Comparison of ENCODE assay signal across 8 cellular contexts in the genomic region with DNA sequence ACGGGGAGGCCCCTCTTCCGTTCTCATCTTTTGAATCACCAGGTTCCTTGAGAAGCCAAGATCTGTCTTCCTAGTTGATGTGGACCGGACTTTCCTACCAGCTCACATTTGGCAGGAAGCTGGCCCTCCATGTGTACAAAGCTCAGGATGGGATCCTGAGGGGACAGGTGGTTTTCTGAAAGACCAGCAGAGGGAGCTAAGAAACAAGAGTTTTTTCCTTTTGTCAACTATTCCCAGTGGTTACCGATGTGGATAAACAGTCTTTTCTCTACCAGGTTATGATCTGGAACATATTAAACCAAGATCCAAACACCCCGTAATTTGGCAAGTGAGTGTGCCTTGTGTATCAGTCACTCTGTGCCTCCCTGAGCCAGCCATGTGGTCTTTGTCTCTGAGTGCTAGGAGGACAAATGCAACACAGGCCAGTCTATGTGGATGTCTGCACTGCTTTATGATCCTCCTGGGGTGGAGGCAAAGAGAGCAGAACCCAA. TPM values are rescaled to one million over a fixed set of nuclear protein-coding genes. Genes with fewer than 3 reads are reported as not detected.
DNase-seq lines count a peak whose midpoint lies in the region; ATAC-seq, FAIRE-seq and TF ChIP-seq lines count a peak whose summit lies in the region.

No MANE protein-coding gene starts in this region.

- H4K8ac ChIP-seq in mesenchymal stem cell (ENCODE audit: low read length): no peak overlapping the region

- H3K9me3 ChIP-seq in A549 (no peaks in the 10 kb centered on the region), mesenchymal stem cell (ENCODE audit: control insufficient read depth, low read length) (no peaks in the 10 kb centered on the region)

- peak overlapping the region in 1 of 2 experiments; percentile 97 for H2BK12ac ChIP-seq in mesenchymal stem cell (ENCODE audit: low read length in 2 of 2)

- H3K27me3 ChIP-seq in mesenchymal stem cell (ENCODE audit: control insufficient read depth in 1 of 2, insufficient read depth in 1 of 2, low read length in 2 of 2): peaks cover 20 to 38% of the 10 kb centered on the region in 2 experiments

- no peak overlapping the region for H3K27ac ChIP-seq in A549
- H3K27ac ChIP-seq in mesenchymal stem cell (ENCODE audit: low read length, poor library complexity, severe bottlenecking): no peak overlapping the region

- TF ChIP-seq RAD21 in A549 (conservative IDR thresholded peaks at IDR 0.05 in 1 of 2, IDR thresholded peaks at IDR 0.05 in 1 of 2): peak; percentile 77

- no peak for TF ChIP-seq EP300 in A549 (IDR thresholded peaks at IDR 0.05)

- H3K36me3 ChIP-seq in mesenchymal stem cell (ENCODE audit: control insufficient read depth in 1 of 2, insufficient read depth in 2 of 2, low read depth in 1 of 2, low read length in 2 of 2): no peaks in the 10 kb centered on the region

- FAIRE-seq in A549 (lab: Jason Lieb, UNC): peak; percentile 65

- peak overlapping the region in 1 of 2 experiments; percentile 80 for H3K18ac ChIP-seq in mesenchymal stem cell (ENCODE audit: low read depth in 1 of 2, low read length in 2 of 2)

- peak overlapping the region; percentile 27 for H2BK120ac ChIP-seq in mesenchymal stem cell (ENCODE audit: low read depth, low read length)

- no peak overlapping the region for H2AK5ac ChIP-seq in mesenchymal stem cell (ENCODE audit: low read length, severe bottlenecking)

- peak overlapping the region; percentile 57 for H2AFZ ChIP-seq in mesenchymal stem cell (ENCODE audit: low read depth, low read length)

- DNase-seq in A549 (ENCODE audit: low read depth in 1 of 2, low spot score in 1 of 2): peak; percentile 62 to 70
- peak; percentile 77 for DNase-seq in ELR (ENCODE audit: low read depth)
- DNase-seq in RKO (ENCODE audit: low spot score): peak; percentile 57
- DNase-seq in dermis blood vessel endothelial cell: peak; percentile 66
- DNase-seq in mesenchymal stem cell: peak; percentile 75

- H2BK15ac ChIP-seq in mesenchymal stem cell (ENCODE audit: low read depth, poor library complexity, severe bottlenecking): no peak overlapping the region

- POLR2A ChIA-PET in A549 (lab: Yijun Ruan, JAX): interaction anchor here (1.0 kb wide), 1 partner anchor 215 kb away, joined by 3 read pairs; no protein-coding TSS in a partner anchor

- no peaks in the 10 kb centered on the region for H3K79me1 ChIP-seq in mesenchymal stem cell (replicated peaks; ENCODE audit: low read length, poor library complexity, severe bottlenecking)

- WGBS in A549 (ENCODE audit: missing lambda C conversion rate): 8% methylated on average over 5 of the region's 5 CpGs
- WGBS in mesenchymal stem cell: 39% methylated on average over 5 of the region's 5 CpGs

- TF ChIP-seq POLR2A in A549 (IDR thresholded peaks at IDR 0.05; ENCODE audit: low read length): no peak

- H3K4me2 ChIP-seq in A549 (peak overlapping the region; percentile 45), mesenchymal stem cell (ENCODE audit: low read length, poor library complexity, severe bottlenecking) (no peak overlapping the region)

- H2BK5ac ChIP-seq in mesenchymal stem cell (ENCODE audit: low read depth, low read length, poor library complexity, severe bottlenecking): no peak overlapping the region

- no peak overlapping the region for H3K14ac ChIP-seq in mesenchymal stem cell (ENCODE audit: low read length in 2 of 2)

- CTCF ChIA-PET in A549 (lab: Yijun Ruan, JAX): interaction anchor here (0.6 to 4.8 kb wide), 57 partner anchors 9 to 609 kb away, joined by 3 to 96 read pairs (median 4); a partner anchor contains a TSS

- no peak overlapping the region for H3K4ac ChIP-seq in mesenchymal stem cell (ENCODE audit: low read depth in 1 of 2, low read length in 2 of 2)

- no peak overlapping the region for H4K91ac ChIP-seq in mesenchymal stem cell (ENCODE audit: low read length)

- TF ChIP-seq CTCF in A549 (IDR thresholded peaks at IDR 0.05) (peak; percentile 89), LNCAP (IDR thresholded peaks at IDR 0.05) (peak; percentile 49)

- H3K4me1 ChIP-seq in A549 (0 out of 3 replicates have a peak, but pooled peaks cover 4% of the 10 kb centered on the region), mesenchymal stem cell (ENCODE audit: control insufficient read depth, insufficient read depth, low read depth, low read length) (no peaks in the 10 kb centered on the region)

- no peak overlapping the region for H3K23ac ChIP-seq in mesenchymal stem cell (ENCODE audit: low read length in 2 of 2)

- no peak overlapping the region for H3K9ac ChIP-seq in mesenchymal stem cell (ENCODE audit: low read length)

- no peak overlapping the region for H3K4me3 ChIP-seq in A549
- H3K4me3 ChIP-seq in mesenchymal stem cell (ENCODE audit: insufficient read depth in 1 of 2, low read depth in 1 of 2, low read length in 2 of 2): no peak overlapping the region

- ATAC-seq in A549 (peak; percentile 94 to 98), HG02763 (IDR thresholded peaks at IDR 0.05; ENCODE audit: unreplicated experiment) (no peak), HG03457 (IDR thresholded peaks at IDR 0.05; ENCODE audit: unreplicated experiment) (no peak)

TF ChIP-seq in A549, 52 proteins besides CTCF, POLR2A, EP300 and RAD21:
- TF ChIP-seq KDM1A (IDR thresholded peaks at IDR 0.05; ENCODE audit: low read depth) (no peak), SMC3 (IDR thresholded peaks at IDR 0.05) (peak; percentile 83)

RNA-seq across cellular contexts. Expression of a gene that starts 25.1 kb away (rescaled TPM):
- polyA plus RNA-seq in A549 (2011; rRNA removed) (2.2 and 2.4 TPM in 2 replicates), A549 (2017; fragmentation: RNase III; extraction: RNeasy Plus Mini Kit Qiagen cat#74134 plus additional on column Dnase treatment) (0.50 to 0.65 TPM (median 0.52 TPM) in 3 replicates)
- 0.17 and 0.21 TPM in 2 replicates for polyA plus RNA-seq in A549 (2012; cell fraction: cytosol; rRNA removed)
- polyA plus RNA-seq in A549 (2012; cell fraction: nucleus; rRNA removed): 0.13 and 0.36 TPM in 2 replicates
- polyA minus RNA-seq in A549 (2011; rRNA and poly(A)+ RNA removed): 3.0 and 5.5 TPM in 2 replicates
- 12.1 and 14.3 TPM in 2 replicates for total RNA-seq in dermis blood vessel endothelial cell
- polyA plus RNA-seq in mesenchymal stem cell (2013, experiment 1 of 2): 0.62 TPM
- 0.45 TPM for polyA plus RNA-seq in mesenchymal stem cell (2013, experiment 2 of 2)

Comparison
In these comparisons a context has a peak if more than half of its experiments do, and no peak if none do; other contexts are left out.
1. ATAC-seq: peak in A549 (2 of 2); none in HG02763 (single experiment) and HG03457 (single experiment).
2. Peak in every context shown above with its lines, with median percentiles within 50 percentile points of each other: DNase-seq.